Comparison of ENCODE assay signal across 1 cellular context in genomic region chr18:37537868-37538525, GRCh38.
TF ChIP-seq lines count a peak whose summit lies in the region.

No MANE protein-coding gene starts in this region.

TF ChIP-seq in GM23338, 12 proteins besides CTCF, POLR2A, EP300 and RAD21 (continued from another document):
- TF ChIP-seq REST (IDR thresholded peaks at IDR 0.05; ENCODE audit: unreplicated experiment) (no peak), NANOG (IDR thresholded peaks at IDR 0.05; ENCODE audit: borderline replicate concordance) (no peak), STAT1 (IDR thresholded peaks at IDR 0.05; ENCODE audit: unreplicated experiment) (no peak)
